8 cellular contexts compared by ENCODE assay signal in the genomic region with DNA sequence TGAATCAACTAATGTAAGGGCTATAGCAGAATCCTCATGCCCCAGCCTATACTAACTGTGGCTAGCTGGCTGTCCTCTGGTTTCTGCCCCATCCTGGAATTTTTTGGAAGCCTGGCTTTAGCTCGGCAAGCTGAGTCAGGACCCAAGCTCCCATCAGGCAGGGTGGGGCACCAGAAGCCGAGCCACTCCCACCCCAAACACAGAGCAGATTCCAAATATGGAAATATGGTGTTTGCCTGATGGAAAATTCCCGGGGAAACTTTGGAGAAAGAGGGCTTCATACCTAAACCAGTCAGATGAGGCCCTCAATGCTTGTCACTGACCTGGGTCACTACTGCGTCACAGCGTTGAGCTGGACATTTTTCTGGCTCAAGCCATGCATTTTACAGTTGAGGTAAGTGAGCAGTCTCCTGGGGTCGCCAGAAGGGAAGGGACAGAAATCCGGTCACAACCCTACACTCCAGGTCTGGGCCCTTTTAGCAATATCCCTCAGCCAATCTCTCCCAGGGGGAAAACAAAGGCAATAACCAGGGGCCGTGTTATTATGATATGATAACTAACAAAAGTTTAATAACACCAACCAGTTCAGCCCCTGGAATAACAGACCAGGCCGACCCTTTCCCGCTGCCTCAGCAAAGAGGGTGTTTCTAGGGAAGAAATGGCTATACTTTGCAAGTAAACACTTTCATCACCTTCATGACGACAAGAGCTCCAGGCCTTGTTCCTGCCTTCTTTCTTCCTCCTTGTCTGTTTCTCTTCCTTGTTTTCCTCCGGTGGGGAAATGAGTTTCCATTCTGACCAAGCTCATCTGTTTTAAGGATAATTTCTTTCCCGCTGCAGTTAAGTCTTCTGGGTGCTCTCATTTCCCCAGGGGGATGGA. TPM values are rescaled to one million over a fixed set of nuclear protein-coding genes. Genes with fewer than 3 reads are reported as not detected.
DNase-seq lines count a peak whose midpoint lies in the region; TF ChIP-seq lines count a peak whose summit lies in the region.

No MANE protein-coding gene starts in this region.

- 72 to 80% (median 74%) methylated on average over 10 to 13 of the region's 13 CpGs for WGBS in adrenal gland, 4 donors

- TF ChIP-seq CTCF in adrenal gland (IDR thresholded peaks at IDR 0.05) (no peak), right atrium auricular region (IDR thresholded peaks at IDR 0.05) (no peak), GM13976 (IDR thresholded peaks at IDR 0.05; ENCODE audit: borderline replicate concordance, control extremely low read depth, extremely low read depth, insufficient read depth, missing control alignments) (no peak)

- H3K36me3 ChIP-seq in adrenal gland (replicated peaks in 1 of 2), result no peaks in the 10 kb centered on the region
- no peaks in the 10 kb centered on the region for H3K36me3 ChIP-seq in right atrium auricular region

- H3K9me3 ChIP-seq in adrenal gland (replicated peaks in 1 of 3) (no peaks in the 10 kb centered on the region), right atrium auricular region (no peaks in the 10 kb centered on the region)

- H3K27ac ChIP-seq in adrenal gland, result peak overlapping the region in 4 of 5 donors; percentile 38 to 80 (median 64)
- H3K27ac ChIP-seq in right atrium auricular region, result peak overlapping the region; percentile 69 to 75
- peak overlapping the region in 20 of 21 experiments; percentile 28 to 88 (median 78) for H3K27ac ChIP-seq in skin epidermis

- intact Hi-C loops in adrenal gland (cut with DNase I), result no loop called here

- H3K4me3 ChIP-seq in adrenal gland, result peak overlapping the region in 1 of 4 donors; percentile 26
- H3K4me3 ChIP-seq in right atrium auricular region, result no peak overlapping the region
- peak overlapping the region in 1 of 7 experiments; percentile 16 for H3K4me3 ChIP-seq in skin epidermis

- in situ Hi-C loops in GM13976 (cut with MboI; ENCODE audit: low sequenced_read_pairs, unreplicated experiment), result no loop called here

- no peak for TF ChIP-seq POLR2A in adrenal gland (IDR thresholded peaks at IDR 0.05)

- DNase-seq in GM04503 (ENCODE audit: low read depth) (peak; percentile 63), adrenal gland (peak in 3 of 7 donors; percentile 52 to 53 (median 52)), right atrium auricular region (ENCODE audit: low spot score) (peak; percentile 83), NCI-H2171 (lab: John Stamatoyannopoulos, UW) (no peak), OCI-M2 (lab: John Stamatoyannopoulos, UW; ENCODE audit: unreplicated experiment) (no peak), DMS79 treated with DMSO at 0.1 percent for 48 hours (lab: John Stamatoyannopoulos, UW) (no peak), GM13976 (ENCODE audit: low spot score) (no peak)

- H3K4me1 ChIP-seq in adrenal gland (replicated peaks in 1 of 2) (peaks cover 7 to 27% of the 10 kb centered on the region in 2 donors), right atrium auricular region (peaks cover 0 to 31% of the 10 kb centered on the region in 2 donors)

- H3K27me3 ChIP-seq in adrenal gland (no peaks in the 10 kb centered on the region), right atrium auricular region (no peaks in the 10 kb centered on the region)

RNA-seq across cellular contexts. Expression of gene PSD4, which starts 37.7 kb away (rescaled TPM):
- total RNA-seq in adrenal gland (100 to 1,000 TPM in 4 of 8 donors, 10 to 100 TPM in 4; 62.7 to 164 (median 93.5) TPM), right atrium auricular region (1 to 10 TPM; 2.4 to 4.5 TPM)
- polyA plus RNA-seq in adrenal gland, result 10 to 100 TPM; 21.1 to 60.2 (median 31.8) TPM

Comparison
In these comparisons a context has a peak if more than half of its experiments do, and no peak if none do; other contexts are left out.
1. DNase-seq: peak in GM04503 (single experiment) and right atrium auricular region (single experiment); none in NCI-H2171 (single experiment), OCI-M2 (single experiment), DMS79 treated with DMSO at 0.1 percent for 48 hours (single experiment) and GM13976 (single experiment).
2. RNA of gene PSD4, which starts 37.7 kb away (total RNA-seq): 62.7 to 164 TPM in adrenal gland; 2.4 to 4.5 TPM in right atrium auricular region; every median in the first group is over 10 times any median in the second.
3. Peak in every context shown above with its lines, with median percentiles within 50 percentile points of each other: H3K27ac ChIP-seq.